In the genomic region with DNA sequence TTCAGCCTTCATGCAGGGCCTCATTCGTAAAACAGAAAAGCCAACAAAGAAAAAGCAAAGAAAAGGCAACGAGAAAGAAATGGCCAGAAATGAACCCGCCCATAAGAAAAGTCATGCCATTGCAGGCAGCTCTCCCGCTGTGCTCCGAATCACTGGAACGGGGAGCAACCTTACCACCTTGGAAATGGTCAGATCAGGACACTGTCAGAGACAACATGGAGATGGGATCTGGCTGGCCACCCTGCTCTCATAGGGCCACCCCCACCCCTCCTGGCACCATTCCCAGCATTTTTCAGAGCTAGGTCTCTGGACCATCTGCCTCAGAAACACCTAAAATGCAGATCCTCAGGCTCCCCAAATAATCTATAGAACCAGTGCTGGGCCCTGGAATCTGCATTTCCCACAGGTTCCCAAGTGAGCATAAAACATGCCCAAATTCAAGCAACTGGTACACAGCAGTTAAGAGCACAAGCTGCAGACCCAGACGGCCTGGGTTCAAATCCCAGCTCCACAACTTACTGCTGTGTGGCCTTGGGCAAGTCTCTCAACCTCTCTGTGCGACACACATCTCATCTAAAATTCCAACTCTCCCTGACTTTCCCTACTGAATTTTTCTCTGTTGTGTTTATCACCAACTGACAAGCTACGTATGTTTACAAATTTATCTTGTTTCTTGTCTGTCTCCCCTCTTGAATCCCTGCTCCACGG, we compare ENCODE assay signal across 2 cellular contexts.
TF ChIP-seq lines count a peak whose summit lies in the region.

No MANE protein-coding gene starts in this region.

TF ChIP-seq in K562, 482 proteins besides CTCF, POLR2A, EP300 and RAD21 (continues in another document):
- TF ChIP-seq JUND (IDR thresholded peaks at IDR 0.05; ENCODE audit: borderline replicate concordance, low read depth, low read length) (no peak), JUND (tag; IDR thresholded peaks at IDR 0.05; ENCODE audit: borderline replicate concordance, low read depth, low read length) (no peak), ZNF224 (CRISPR knock-in tag; IDR thresholded peaks at IDR 0.05) (no peak), ZFP36 (IDR thresholded peaks at IDR 0.05; ENCODE audit: low read depth, low read length, partially characterized antibody) (peak; percentile 84), ADNP (tag; IDR thresholded peaks at IDR 0.05) (peak; percentile 88), HMGN3 (IDR thresholded peaks at IDR 0.05; ENCODE audit: borderline replicate concordance, extremely low read depth, insufficient read length, low read depth, low read length) (no peak), KDM1A (IDR thresholded peaks at IDR 0.05) (peak; percentile 44 to 69; a peak in 2 of 4 replicates), SP1 (CRISPR knock-in tag; IDR thresholded peaks at IDR 0.05) (no peak), ARID1B (IDR thresholded peaks at IDR 0.05) (no peak), MCM3 (IDR thresholded peaks at IDR 0.05) (no peak), ZNF77 (CRISPR knock-in tag; IDR thresholded peaks at IDR 0.05) (no peak), PML (IDR thresholded peaks at IDR 0.05; ENCODE audit: low read length) (no peak), CREBBP (IDR thresholded peaks at IDR 0.05; ENCODE audit: low read depth, low read length) (no peak), RCOR1 (IDR thresholded peaks at IDR 0.05; ENCODE audit: borderline replicate concordance in 1 of 2, low read depth in 2 of 2, low read length in 2 of 2) (0 out of 4 replicates have a peak, but pooled peaks of 1 of the 2 experiments have one; percentile 23), ZBTB1 (CRISPR knock-in tag; IDR thresholded peaks at IDR 0.05; ENCODE audit: borderline replicate concordance, low read depth) (no peak), EHMT2 (IDR thresholded peaks at IDR 0.05) (no peak), CHD4 (IDR thresholded peaks at IDR 0.05; ENCODE audit: insufficient read depth, insufficient replicate concordance, low read depth, low read length, poor library complexity, severe bottlenecking) (peak; percentile 20), ILF3 (IDR thresholded peaks at IDR 0.05; ENCODE audit: borderline replicate concordance) (no peak), CHCHD3 (CRISPR knock-in tag; IDR thresholded peaks at IDR 0.05) (no peak), ZNF232 (CRISPR knock-in tag; IDR thresholded peaks at IDR 0.05) (no peak), SIRT6 (IDR thresholded peaks at IDR 0.05; ENCODE audit: low read depth, low read length) (no peak), DPF2 (IDR thresholded peaks at IDR 0.05) (no peak), EGR1 (conservative IDR thresholded peaks at IDR 0.05) (no peak), RBM25 (IDR thresholded peaks at IDR 0.05; ENCODE audit: low read depth, low read length, severe bottlenecking) (peak; percentile 87), ZNF274 (IDR thresholded peaks at IDR 0.05; ENCODE audit: borderline replicate concordance, low read depth, low read length) (no peak), BCOR (IDR thresholded peaks at IDR 0.05) (peak; percentile 93), MEF2D (tag; conservative IDR thresholded peaks at IDR 0.05; ENCODE audit: low read depth) (no peak), ZNF644 (tag; IDR thresholded peaks at IDR 0.05; ENCODE audit: low read depth) (no peak), KAT7 (CRISPR knock-in tag; IDR thresholded peaks at IDR 0.05; ENCODE audit: borderline replicate concordance) (no peak), HLTF (IDR thresholded peaks at IDR 0.05) (no peak)
- TF ChIP-seq, protein P1, sequence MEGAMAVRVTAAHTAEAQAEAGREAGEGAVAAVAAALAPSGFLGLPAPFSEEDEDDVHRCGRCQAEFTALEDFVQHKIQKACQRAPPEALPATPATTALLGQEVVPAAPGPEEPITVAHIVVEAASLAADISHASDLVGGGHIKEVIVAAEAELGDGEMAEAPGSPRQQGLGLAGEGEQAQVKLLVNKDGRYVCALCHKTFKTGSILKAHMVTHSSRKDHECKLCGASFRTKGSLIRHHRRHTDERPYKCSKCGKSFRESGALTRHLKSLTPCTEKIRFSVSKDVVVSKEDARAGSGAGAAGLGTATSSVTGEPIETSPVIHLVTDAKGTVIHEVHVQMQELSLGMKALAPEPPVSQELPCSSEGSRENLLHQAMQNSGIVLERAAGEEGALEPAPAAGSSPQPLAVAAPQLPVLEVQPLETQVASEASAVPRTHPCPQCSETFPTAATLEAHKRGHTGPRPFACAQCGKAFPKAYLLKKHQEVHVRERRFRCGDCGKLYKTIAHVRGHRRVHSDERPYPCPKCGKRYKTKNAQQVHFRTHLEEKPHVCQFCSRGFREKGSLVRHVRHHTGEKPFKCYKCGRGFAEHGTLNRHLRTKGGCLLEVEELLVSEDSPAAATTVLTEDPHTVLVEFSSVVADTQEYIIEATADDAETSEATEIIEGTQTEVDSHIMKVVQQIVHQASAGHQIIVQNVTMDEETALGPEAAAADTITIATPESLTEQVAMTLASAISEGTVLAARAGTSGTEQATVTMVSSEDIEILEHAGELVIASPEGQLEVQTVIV (CRISPR knock-in tag; IDR thresholded peaks at IDR 0.05; ENCODE audit: borderline replicate concordance): no peak
- TF ChIP-seq, protein P2, sequence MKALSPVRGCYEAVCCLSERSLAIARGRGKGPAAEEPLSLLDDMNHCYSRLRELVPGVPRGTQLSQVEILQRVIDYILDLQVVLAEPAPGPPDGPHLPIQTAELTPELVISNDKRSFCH (CRISPR knock-in tag; IDR thresholded peaks at IDR 0.05): no peak
- TF ChIP-seq, protein P2 (tag; IDR thresholded peaks at IDR 0.05): no peak
- TF ChIP-seq, protein P3, sequence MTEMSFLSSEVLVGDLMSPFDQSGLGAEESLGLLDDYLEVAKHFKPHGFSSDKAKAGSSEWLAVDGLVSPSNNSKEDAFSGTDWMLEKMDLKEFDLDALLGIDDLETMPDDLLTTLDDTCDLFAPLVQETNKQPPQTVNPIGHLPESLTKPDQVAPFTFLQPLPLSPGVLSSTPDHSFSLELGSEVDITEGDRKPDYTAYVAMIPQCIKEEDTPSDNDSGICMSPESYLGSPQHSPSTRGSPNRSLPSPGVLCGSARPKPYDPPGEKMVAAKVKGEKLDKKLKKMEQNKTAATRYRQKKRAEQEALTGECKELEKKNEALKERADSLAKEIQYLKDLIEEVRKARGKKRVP (CRISPR knock-in tag; IDR thresholded peaks at IDR 0.05): no peak

TF ChIP-seq in H1, 55 proteins besides CTCF, POLR2A, EP300 and RAD21:
- no peak for TF ChIP-seq SIRT6 (IDR thresholded peaks at IDR 0.05; ENCODE audit: low read length)
- peak; percentile 80; the same call in 1 of the 2 replicates for TF ChIP-seq KDM1A (IDR thresholded peaks at IDR 0.05; ENCODE audit: borderline replicate concordance, low read length)
TF ChIP-seq in H1: peak in this region for 1.
